ENCODE assay signal across 2 cellular contexts in genomic region chr3:88262527-88262926, GRCh38.
TF ChIP-seq lines count a peak whose summit lies in the region.

No MANE protein-coding gene starts in this region.

TF ChIP-seq in GM23338, 12 proteins besides CTCF, POLR2A, EP300 and RAD21:
- TF ChIP-seq, protein P1, sequence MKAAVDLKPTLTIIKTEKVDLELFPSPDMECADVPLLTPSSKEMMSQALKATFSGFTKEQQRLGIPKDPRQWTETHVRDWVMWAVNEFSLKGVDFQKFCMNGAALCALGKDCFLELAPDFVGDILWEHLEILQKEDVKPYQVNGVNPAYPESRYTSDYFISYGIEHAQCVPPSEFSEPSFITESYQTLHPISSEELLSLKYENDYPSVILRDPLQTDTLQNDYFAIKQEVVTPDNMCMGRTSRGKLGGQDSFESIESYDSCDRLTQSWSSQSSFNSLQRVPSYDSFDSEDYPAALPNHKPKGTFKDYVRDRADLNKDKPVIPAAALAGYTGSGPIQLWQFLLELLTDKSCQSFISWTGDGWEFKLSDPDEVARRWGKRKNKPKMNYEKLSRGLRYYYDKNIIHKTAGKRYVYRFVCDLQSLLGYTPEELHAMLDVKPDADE (IDR thresholded peaks at IDR 0.05): no peak
- TF ChIP-seq EZH2 (IDR thresholded peaks at IDR 0.05; ENCODE audit: low read depth, unreplicated experiment) (no peak), STAT1 (IDR thresholded peaks at IDR 0.05; ENCODE audit: unreplicated experiment) (no peak), POLR2AphosphoS5 (IDR thresholded peaks at IDR 0.05; ENCODE audit: low read depth) (no peak), REST (IDR thresholded peaks at IDR 0.05; ENCODE audit: unreplicated experiment) (no peak), CREB1 (CRISPR knock-in tag; IDR thresholded peaks at IDR 0.05; ENCODE audit: low read depth) (no peak), EZH2phosphoT487 (IDR thresholded peaks at IDR 0.05; ENCODE audit: unreplicated experiment) (no peak), NANOG (IDR thresholded peaks at IDR 0.05; ENCODE audit: borderline replicate concordance) (no peak), JUNB (IDR thresholded peaks at IDR 0.05; ENCODE audit: unreplicated experiment) (no peak), ZNF331 (CRISPR knock-in tag; IDR thresholded peaks at IDR 0.05; ENCODE audit: low read depth) (no peak), ZNF114 (CRISPR knock-in tag; IDR thresholded peaks at IDR 0.05) (no peak)
- TF ChIP-seq, protein P2, sequence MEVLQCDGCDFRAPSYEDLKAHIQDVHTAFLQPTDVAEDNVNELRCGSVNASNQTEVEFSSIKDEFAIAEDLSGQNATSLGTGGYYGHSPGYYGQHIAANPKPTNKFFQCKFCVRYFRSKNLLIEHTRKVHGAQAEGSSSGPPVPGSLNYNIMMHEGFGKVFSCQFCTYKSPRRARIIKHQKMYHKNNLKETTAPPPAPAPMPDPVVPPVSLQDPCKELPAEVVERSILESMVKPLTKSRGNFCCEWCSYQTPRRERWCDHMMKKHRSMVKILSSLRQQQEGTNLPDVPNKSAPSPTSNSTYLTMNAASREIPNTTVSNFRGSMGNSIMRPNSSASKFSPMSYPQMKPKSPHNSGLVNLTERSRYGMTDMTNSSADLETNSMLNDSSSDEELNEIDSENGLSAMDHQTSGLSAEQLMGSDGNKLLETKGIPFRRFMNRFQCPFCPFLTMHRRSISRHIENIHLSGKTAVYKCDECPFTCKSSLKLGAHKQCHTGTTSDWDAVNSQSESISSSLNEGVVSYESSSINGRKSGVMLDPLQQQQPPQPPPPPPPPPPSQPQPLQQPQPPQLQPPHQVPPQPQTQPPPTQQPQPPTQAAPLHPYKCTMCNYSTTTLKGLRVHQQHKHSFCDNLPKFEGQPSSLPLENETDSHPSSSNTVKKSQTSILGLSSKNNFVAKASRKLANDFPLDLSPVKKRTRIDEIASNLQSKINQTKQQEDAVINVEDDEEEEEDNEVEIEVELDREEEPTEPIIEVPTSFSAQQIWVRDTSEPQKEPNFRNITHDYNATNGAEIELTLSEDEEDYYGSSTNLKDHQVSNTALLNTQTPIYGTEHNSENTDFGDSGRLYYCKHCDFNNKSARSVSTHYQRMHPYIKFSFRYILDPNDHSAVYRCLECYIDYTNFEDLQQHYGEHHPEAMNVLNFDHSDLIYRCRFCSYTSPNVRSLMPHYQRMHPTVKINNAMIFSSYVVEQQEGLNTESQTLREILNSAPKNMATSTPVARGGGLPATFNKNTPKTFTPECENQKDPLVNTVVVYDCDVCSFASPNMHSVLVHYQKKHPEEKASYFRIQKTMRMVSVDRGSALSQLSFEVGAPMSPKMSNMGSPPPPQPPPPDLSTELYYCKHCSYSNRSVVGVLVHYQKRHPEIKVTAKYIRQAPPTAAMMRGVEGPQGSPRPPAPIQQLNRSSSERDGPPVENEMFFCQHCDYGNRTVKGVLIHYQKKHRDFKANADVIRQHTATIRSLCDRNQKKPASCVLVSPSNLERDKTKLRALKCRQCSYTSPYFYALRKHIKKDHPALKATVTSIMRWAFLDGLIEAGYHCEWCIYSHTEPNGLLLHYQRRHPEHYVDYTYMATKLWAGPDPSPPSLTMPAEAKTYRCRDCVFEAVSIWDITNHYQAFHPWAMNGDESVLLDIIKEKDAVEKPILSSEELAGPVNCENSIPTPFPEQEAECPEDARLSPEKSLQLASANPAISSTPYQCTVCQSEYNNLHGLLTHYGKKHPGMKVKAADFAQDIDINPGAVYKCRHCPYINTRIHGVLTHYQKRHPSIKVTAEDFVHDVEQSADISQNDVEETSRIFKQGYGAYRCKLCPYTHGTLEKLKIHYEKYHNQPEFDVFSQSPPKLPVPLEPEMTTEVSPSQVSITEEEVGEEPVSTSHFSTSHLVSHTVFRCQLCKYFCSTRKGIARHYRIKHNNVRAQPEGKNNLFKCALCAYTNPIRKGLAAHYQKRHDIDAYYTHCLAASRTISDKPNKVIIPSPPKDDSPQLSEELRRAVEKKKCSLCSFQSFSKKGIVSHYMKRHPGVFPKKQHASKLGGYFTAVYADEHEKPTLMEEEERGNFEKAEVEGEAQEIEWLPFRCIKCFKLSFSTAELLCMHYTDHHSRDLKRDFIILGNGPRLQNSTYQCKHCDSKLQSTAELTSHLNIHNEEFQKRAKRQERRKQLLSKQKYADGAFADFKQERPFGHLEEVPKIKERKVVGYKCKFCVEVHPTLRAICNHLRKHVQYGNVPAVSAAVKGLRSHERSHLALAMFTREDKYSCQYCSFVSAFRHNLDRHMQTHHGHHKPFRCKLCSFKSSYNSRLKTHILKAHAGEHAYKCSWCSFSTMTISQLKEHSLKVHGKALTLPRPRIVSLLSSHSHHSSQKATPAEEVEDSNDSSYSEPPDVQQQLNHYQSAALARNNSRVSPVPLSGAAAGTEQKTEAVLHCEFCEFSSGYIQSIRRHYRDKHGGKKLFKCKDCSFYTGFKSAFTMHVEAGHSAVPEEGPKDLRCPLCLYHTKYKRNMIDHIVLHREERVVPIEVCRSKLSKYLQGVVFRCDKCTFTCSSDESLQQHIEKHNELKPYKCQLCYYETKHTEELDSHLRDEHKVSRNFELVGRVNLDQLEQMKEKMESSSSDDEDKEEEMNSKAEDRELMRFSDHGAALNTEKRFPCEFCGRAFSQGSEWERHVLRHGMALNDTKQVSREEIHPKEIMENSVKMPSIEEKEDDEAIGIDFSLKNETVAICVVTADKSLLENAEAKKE (CRISPR knock-in tag; IDR thresholded peaks at IDR 0.05): no peak

TF ChIP-seq in neural cell, 6 proteins besides CTCF, POLR2A, EP300 and RAD21 (continued from another document):
- TF ChIP-seq REST (IDR thresholded peaks at IDR 0.05; ENCODE audit: borderline replicate concordance): no peak
